19 cellular contexts compared by ENCODE assay signal in genomic region chr3:124298951-124299350, GRCh38.
DNase-seq lines count a peak whose midpoint lies in the region; ATAC-seq, FAIRE-seq and TF ChIP-seq lines count a peak whose summit lies in the region.
"Had no signal": no experiment of that assay in that cellular context is flagged by ENCODE, and none has a peak within 500 bp of the region (broad histone marks: within the 10 kb centered on the region; RNA-seq: fewer than 3 reads in every experiment).

No MANE protein-coding gene starts in this region.

- H3K27ac Mint-ChIP-seq in neural progenitor cell = peak overlapping the region; percentile 50
- H3K27ac Mint-ChIP-seq: stimulated activated naive CD8-positive, alpha-beta T cell treated with anti-CD3 and anti-CD28 coated beads, Interleukin-15, Interleukin-2, amounts not matched to agents 100 ng/mL and 50 ng/mL, for 24 hours; T-helper 1 cell treated with Interleukin-12 subunit alpha and Interleukin-12 subunit beta and Interleukin-4 antibody, amounts not matched to agents 30 μg/mL and 1 μg/mL, for 36 hours had no signal

- H3K79me2 ChIP-seq in neural progenitor cell (ENCODE audit: low read depth) (no peaks in the 10 kb centered on the region), Karpas-422 (ENCODE audit: low read length) (no peaks in the 10 kb centered on the region)

- H3K9me2 ChIP-seq in Karpas-422 (replicated peaks; ENCODE audit: insufficient read depth, low read length) = no peaks in the 10 kb centered on the region

- peaks cover 3% of the 10 kb centered on the region for H3K27me3 Mint-ChIP-seq in neural progenitor cell (ENCODE audit: insufficient read depth, low read depth)

- no peaks in the 10 kb centered on the region for H3F3A ChIP-seq in neural progenitor cell (ENCODE audit: low read depth)

- WGBS in small intestine, 3 donors = 41 to 58% (median 50%) methylated on average over 6 of the region's 6 CpGs

- H3K4me1 ChIP-seq in neural progenitor cell (peaks cover 4% of the 10 kb centered on the region), small intestine (ENCODE audit: control insufficient read depth in 2 of 2, insufficient read depth in 1 of 2, low read depth in 1 of 2, low read length in 1 of 2) (no peaks in the 10 kb centered on the region), Karpas-422 (ENCODE audit: low read length) (0 out of 2 replicates have a peak, but pooled peaks cover 2% of the 10 kb centered on the region)
- H3K4me1 ChIP-seq: psoas muscle had no signal

- H3K36me3 ChIP-seq in GM06990 (ENCODE audit: control insufficient read depth, insufficient read depth, low read length) (no peaks in the 10 kb centered on the region), neural progenitor cell (no peaks in the 10 kb centered on the region), small intestine (ENCODE audit: control insufficient read depth in 2 of 2, insufficient read depth in 2 of 2, low read length in 2 of 2) (no peaks in the 10 kb centered on the region), Karpas-422 (ENCODE audit: insufficient read depth, low read length) (no peaks in the 10 kb centered on the region)
- H3K36me3 ChIP-seq: cardiac muscle cell had no signal

- DNase-seq in GM06990 (ENCODE audit: extremely low read depth, insufficient read length) (peak; percentile 18), astrocyte of the hippocampus (ENCODE audit: low read depth, low spot score) (peak; percentile 53), neural progenitor cell (ENCODE audit: low spot score) (no peak), small intestine (no peak), Karpas-422 (no peak)
- DNase-seq: activated CD4-positive, alpha-beta T cell treated with anti-CD3 and anti-CD28 coated beads, Interleukin-2, amount 50 U/mL, for 4 hours; activated gamma-delta T cell; GDM1; NCI-H2171; OCI-M1; psoas muscle; stimulated activated CD4-positive, alpha-beta T cell treated with anti-CD3 and anti-CD28 coated beads, Interleukin-4, amount 100 ng/mL, for 24 hours had no signal

- H3K4me3 Mint-ChIP-seq in neural progenitor cell = no peak overlapping the region
- H3K4me3 Mint-ChIP-seq: stimulated activated naive CD8-positive, alpha-beta T cell treated with anti-CD3 and anti-CD28 coated beads, Interleukin-15, Interleukin-2, amounts not matched to agents 100 ng/mL and 50 ng/mL, for 24 hours; T-helper 1 cell treated with Interleukin-12 subunit alpha and Interleukin-12 subunit beta and Interleukin-4 antibody, amounts not matched to agents 30 μg/mL and 1 μg/mL, for 36 hours had no signal

- H3K4me2 ChIP-seq in neural progenitor cell (no peak overlapping the region), Karpas-422 (ENCODE audit: low read depth, low read length, poor library complexity, severe bottlenecking) (no peak overlapping the region)

- no peak overlapping the region for H3K27ac ChIP-seq in neural progenitor cell
- H3K27ac ChIP-seq in small intestine (ENCODE audit: low read depth in 1 of 2, low read length in 1 of 2) = no peak overlapping the region
- no peak overlapping the region for H3K27ac ChIP-seq in Karpas-422 (ENCODE audit: low read length)
- H3K27ac ChIP-seq: C4-2B, cardiac muscle cell, psoas muscle had no signal

- peaks cover 34% of the 10 kb centered on the region for H3K4me1 Mint-ChIP-seq in neural progenitor cell

- H3K9ac ChIP-seq in neural progenitor cell (no peak overlapping the region), Karpas-422 (ENCODE audit: low read length) (no peak overlapping the region)

- H2AFZ ChIP-seq in neural progenitor cell (replicated peaks) (no peak overlapping the region), Karpas-422 (ENCODE audit: low read length) (no peak overlapping the region)

- H3K36me3 Mint-ChIP-seq in neural progenitor cell = peaks cover 5% of the 10 kb centered on the region

- peaks cover 5% of the 10 kb centered on the region; the same call in 1 of the 2 replicates for H3K27me3 ChIP-seq in GM06990 (replicated peaks; ENCODE audit: control insufficient read depth, insufficient read depth, low read length)
- no peaks in the 10 kb centered on the region for H3K27me3 ChIP-seq in neural progenitor cell
- no peaks in the 10 kb centered on the region for H3K27me3 ChIP-seq in small intestine (ENCODE audit: control insufficient read depth in 2 of 2, insufficient read depth in 2 of 2, low read length in 2 of 2)
- no peaks in the 10 kb centered on the region for H3K27me3 ChIP-seq in Karpas-422 (ENCODE audit: low read length)
- H3K27me3 ChIP-seq: cardiac muscle cell had no signal

- H3K4me3 ChIP-seq in GM06990 (replicated peaks; ENCODE audit: low read depth, low read length) = no peak overlapping the region
- no peak overlapping the region for H3K4me3 ChIP-seq in neural progenitor cell
- H3K4me3 ChIP-seq in small intestine (ENCODE audit: low read depth in 1 of 2, low read length in 2 of 2) = no peak overlapping the region
- H3K4me3 ChIP-seq in Karpas-422 (ENCODE audit: low read length) = no peak overlapping the region
- H3K4me3 ChIP-seq: cardiac muscle cell, psoas muscle had no signal

- H4K20me1 ChIP-seq in neural progenitor cell (ENCODE audit: low read depth) (no peaks in the 10 kb centered on the region), Karpas-422 (ENCODE audit: insufficient read depth, low read depth, low read length) (no peaks in the 10 kb centered on the region)

- no peaks in the 10 kb centered on the region for H3K9me3 ChIP-seq in neural progenitor cell (ENCODE audit: low read depth)
- no peaks in the 10 kb centered on the region for H3K9me3 ChIP-seq in small intestine (ENCODE audit: control insufficient read depth, low read depth)
- H3K9me3 ChIP-seq in Karpas-422 (ENCODE audit: low read length) = no peaks in the 10 kb centered on the region
- H3K9me3 ChIP-seq: psoas muscle had no signal

- FAIRE-seq in small intestine (lab: Jason Lieb, UNC) = no peak

- TF ChIP-seq CTCF in GM06990 (IDR thresholded peaks at IDR 0.05; ENCODE audit: insufficient read depth, low read length, poor library complexity, severe bottlenecking) (no peak), neural progenitor cell (IDR thresholded peaks at IDR 0.05) (no peak)

- H3K9me3 Mint-ChIP-seq in neural progenitor cell = no peaks in the 10 kb centered on the region
- H3K9me3 Mint-ChIP-seq: T-helper 1 cell treated with Interleukin-12 subunit alpha and Interleukin-12 subunit beta and Interleukin-4 antibody, amounts not matched to agents 30 μg/mL and 1 μg/mL, for 36 hours had no signal

- peak; percentile 48 for ATAC-seq in HG03342 (IDR thresholded peaks at IDR 0.05; ENCODE audit: unreplicated experiment)
- ATAC-seq in HG02870 (IDR thresholded peaks at IDR 0.05; ENCODE audit: unreplicated experiment) = no peak
- no peak for ATAC-seq in activated CD4-positive, CD25-positive, alpha-beta regulatory T cell treated with anti-CD3 and anti-CD28 coated beads, Interleukin-2, amount 50 U/mL, for 24 hours
- ATAC-seq: psoas muscle had no signal

Comparison
In these comparisons a context has a peak if more than half of its experiments do, and no peak if none do; other contexts are left out.
1. DNase-seq: peak in GM06990 (single experiment) and astrocyte of the hippocampus (single experiment); none in neural progenitor cell (single experiment), small intestine (single experiment) and Karpas-422 (single experiment).